Comparison of ENCODE assay signal across 8 cellular contexts in the genomic region with DNA sequence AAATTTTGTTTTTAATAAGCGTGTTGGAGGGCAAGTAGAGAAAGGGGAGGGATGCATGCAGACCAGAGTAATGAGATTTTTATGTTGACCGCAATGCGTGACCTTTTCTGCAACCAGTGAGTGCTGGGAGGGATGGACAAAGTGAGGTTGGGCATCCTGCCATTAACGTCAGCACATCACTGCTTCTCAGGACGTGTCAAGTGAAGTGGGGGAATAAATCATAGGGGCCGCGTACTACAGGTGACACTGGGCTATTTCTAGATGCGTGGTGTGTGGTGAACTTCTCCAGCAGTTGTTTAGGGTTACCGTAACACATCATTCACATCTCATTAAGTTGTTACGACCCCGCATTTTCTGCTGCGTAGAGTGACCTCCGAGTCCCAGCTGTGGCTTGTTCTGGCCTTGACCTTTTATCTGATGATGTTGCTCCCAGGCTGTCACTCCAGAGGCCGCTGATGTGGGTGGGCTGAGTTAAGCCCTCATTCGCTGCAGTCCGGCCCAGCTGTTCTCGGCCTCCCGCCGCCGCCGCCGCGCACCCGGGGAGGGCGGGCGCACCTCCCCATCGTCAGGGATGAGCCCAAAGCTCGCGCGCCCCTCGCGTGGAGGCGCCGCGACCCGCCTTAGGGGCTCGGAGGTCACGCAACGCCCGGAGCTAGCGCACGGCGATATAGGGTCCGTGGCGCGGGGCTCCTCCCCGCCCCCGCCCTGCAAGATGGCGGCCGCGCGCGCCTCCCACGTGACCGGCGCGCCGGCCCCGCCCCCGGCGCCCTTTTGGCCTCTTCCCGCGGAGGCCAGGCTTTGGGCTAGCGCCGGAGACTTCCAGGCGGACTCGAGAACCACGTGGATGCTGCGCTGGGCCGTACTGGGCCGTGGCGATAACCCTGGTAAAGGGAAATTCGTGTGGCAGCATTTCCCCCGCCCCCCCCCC. TPM values are rescaled to one million over a fixed set of nuclear protein-coding genes. Genes with fewer than 3 reads are reported as not detected.
DNase-seq lines count a peak whose midpoint lies in the region; ATAC-seq and TF ChIP-seq lines count a peak whose summit lies in the region.

No MANE protein-coding gene starts in this region.

- DNase-seq in AG08395 (ENCODE audit: low spot score), result peak; percentile 79
- peak; percentile 74 for DNase-seq in HuH-7.5 (ENCODE audit: low spot score)
- peak; percentile 69 to 90 (median 88) for DNase-seq in Peyer's patch
- DNase-seq in activated T-helper 9 cell treated with anti-CD3 and anti-CD28 coated beads, Interleukin-2, amount 50 U/mL, for 16 hours (ENCODE audit: low read depth), result peak; percentile 63
- DNase-seq in fibroblast of pulmonary artery (ENCODE audit: low read depth), result peak; percentile 73
- DNase-seq in natural killer cell, result peak; percentile 74
- DNase-seq in stimulated activated naive CD4-positive, alpha-beta T cell (lab: John Stamatoyannopoulos, UW), result peak; percentile 25 to 70 (median 63)

- H3K9me3 ChIP-seq in Peyer's patch, result no peaks in the 10 kb centered on the region

- intact Hi-C loops in natural killer cell (cut with micrococcal nuclease), result loop anchor here (2.0 to 10.0 kb wide), 3 partner anchors 20 to 340 kb away; a partner anchor contains a TSS

- TF ChIP-seq POLR2A in GM18951 (IDR thresholded peaks at IDR 0.05; ENCODE audit: extremely low read depth, insufficient read depth, insufficient read length), result peak; percentile 81
- TF ChIP-seq POLR2A in Peyer's patch (IDR thresholded peaks at IDR 0.05), result peak; percentile 67 to 69

- H3K4me3 ChIP-seq in Peyer's patch, result peak overlapping the region; percentile 76 to 89 (median 86)
- peak overlapping the region; percentile 70 for H3K4me3 ChIP-seq in fibroblast of pulmonary artery (replicated peaks; ENCODE audit: low read depth, low read length)

- no peak for TF ChIP-seq CTCF in Peyer's patch (IDR thresholded peaks at IDR 0.05)
- no peak for TF ChIP-seq CTCF in fibroblast of pulmonary artery (IDR thresholded peaks at IDR 0.05; ENCODE audit: low read length, missing control alignments)
- TF ChIP-seq CTCF in natural killer cell (IDR thresholded peaks at IDR 0.05), result no peak

- H3K36me3 ChIP-seq in Peyer's patch, result no peaks in the 10 kb centered on the region

- H3K4me3 Mint-ChIP-seq in natural killer cell, result peak overlapping the region; percentile 91

- no peaks in the 10 kb centered on the region for H3K27me3 ChIP-seq in Peyer's patch

- H3K4me1 Mint-ChIP-seq in natural killer cell, result peaks cover 32 to 39% of the 10 kb centered on the region in 2 donors

- peak overlapping the region; percentile 89 to 93 for H3K27ac Mint-ChIP-seq in natural killer cell

- in situ Hi-C loops in GM18951 (cut with MboI; ENCODE audit: low sequenced_read_pairs, unreplicated experiment), result no loop called here

- peaks cover 0 to 35% (median 10%) of the 10 kb centered on the region in 4 donors for H3K4me1 ChIP-seq in Peyer's patch

- peak; percentile 18 to 35 (median 23) for ATAC-seq in natural killer cell

- H3K9me3 Mint-ChIP-seq in natural killer cell, result no peaks in the 10 kb centered on the region

- H3K36me3 Mint-ChIP-seq in natural killer cell, result no peaks in the 10 kb centered on the region

- H3K27me3 Mint-ChIP-seq in natural killer cell (ENCODE audit: low read depth in 2 of 2), result no peaks in the 10 kb centered on the region

- H3K27ac ChIP-seq in Peyer's patch, result peak overlapping the region; percentile 95 to 100 (median 96)

RNA-seq across cellular contexts. Expression of a gene that starts 3.5 kb away (rescaled TPM):
- 10 to 100 TPM; 35.6 to 54.5 (median 37.2) TPM for total RNA-seq in Peyer's patch
- total RNA-seq in natural killer cell, result 10 to 100 TPM; 50.4 to 81.2 (median 59.6) TPM

Comparison
In these comparisons a context has a peak if more than half of its experiments do, and no peak if none do; other contexts are left out.
1. Peak in every context shown above with its lines: DNase-seq, ATAC-seq, H3K4me3 ChIP-seq and H3K27ac ChIP-seq.